Comparison of ENCODE assay signal across 27 cellular contexts in genomic region chr15:64523240-64523639, GRCh38.
"Had no signal": no experiment of that assay in that cellular context is flagged by ENCODE, and none has a peak within 500 bp of the region (broad histone marks: within the 10 kb centered on the region; RNA-seq: fewer than 3 reads in every experiment).

No MANE protein-coding gene starts in this region.

- H3K36me3 Mint-ChIP-seq: naive B cell; natural killer cell treated with Interleukin-12 subunit alpha and Interleukin-12 subunit beta and Interleukin-15 and Interleukin-18, amount 100 ng/mL, for 72 hours had no signal

- H3K36me3 ChIP-seq: colonic mucosa, esophagus muscularis mucosa, gastroesophageal sphincter, heart left ventricle, neural progenitor cell, tibial artery, upper lobe of left lung had no signal

- H3K9me3 ChIP-seq: colonic mucosa, esophagus muscularis mucosa, gastroesophageal sphincter, heart left ventricle, mucosa of descending colon, right lobe of liver, testis, tibial artery, upper lobe of left lung had no signal

- H3K27me3 Mint-ChIP-seq: dendritic cell treated with granulocyte-macrophage colony-stimulating factor and Interleukin-4, amounts not matched to agents 40 ng/mL and 50 ng/mL, for 4 days; memory B cell; naive B cell; natural killer cell treated with Interleukin-12 subunit alpha and Interleukin-12 subunit beta and Interleukin-15 and Interleukin-18, amount 100 ng/mL, for 72 hours; progenitor cell of endocrine pancreas; stimulated activated naive CD8-positive, alpha-beta T cell treated with anti-CD3 and anti-CD28 coated beads, Interleukin-15, amount 100 ng/mL, for 72 hours had no signal

- H3K27me3 ChIP-seq: colonic mucosa, esophagus muscularis mucosa, foreskin keratinocyte, gastroesophageal sphincter, heart left ventricle, hepatocyte, neural progenitor cell, right lobe of liver, testis, tibial artery, upper lobe of left lung had no signal

- ATAC-seq: foreskin keratinocyte; gastroesophageal sphincter; heart left ventricle; left colon; mucosa of descending colon; natural killer cell treated with Interleukin-12 subunit alpha and Interleukin-12 subunit beta and Interleukin-15 and Interleukin-18, amount 100 ng/mL, for 72 hours; right lobe of liver; stimulated activated naive CD8-positive, alpha-beta T cell treated with anti-CD3 and anti-CD28 coated beads, Interleukin-15, amount 100 ng/mL, for 72 hours had no signal

- H3K27ac Mint-ChIP-seq: dendritic cell treated with granulocyte-macrophage colony-stimulating factor and Interleukin-4, amounts not matched to agents 40 ng/mL and 50 ng/mL, for 4 days; neural progenitor cell had no signal

- DNase-seq: colonic mucosa; effector memory CD4-positive, alpha-beta T cell; foreskin keratinocyte; heart left ventricle; left colon; mucosa of descending colon; naive B cell; right lobe of liver; small intestine; stimulated activated CD4-positive, alpha-beta T cell treated with anti-CD3 and anti-CD28 coated beads, Interleukin-15, amount 100 ng/mL, for 24 hours; stimulated activated CD4-positive, alpha-beta T cell treated with anti-CD3 and anti-CD28 coated beads, Interleukin-2, amount 100 ng/mL, for 48 hours; stimulated activated CD8-positive, alpha-beta memory T cell treated with anti-CD3 and anti-CD28 coated beads, Interleukin-4, amount 100 ng/mL, for 48 hours; stimulated activated naive CD4-positive, alpha-beta T cell; stimulated activated naive CD8-positive, alpha-beta T cell treated with anti-CD3 and anti-CD28 coated beads, Interleukin-15, amount 100 ng/mL, for 72 hours; testis; tibial artery; upper lobe of left lung had no signal

- H3K9me3 Mint-ChIP-seq: dendritic cell treated with granulocyte-macrophage colony-stimulating factor and Interleukin-4, amounts not matched to agents 40 ng/mL and 50 ng/mL, for 4 days; memory B cell; naive B cell; natural killer cell treated with Interleukin-12 subunit alpha and Interleukin-12 subunit beta and Interleukin-15 and Interleukin-18, amount 100 ng/mL, for 72 hours; neural progenitor cell; stimulated activated naive CD8-positive, alpha-beta T cell treated with anti-CD3 and anti-CD28 coated beads, Interleukin-15, amount 100 ng/mL, for 72 hours had no signal

- H3K4me3 ChIP-seq: colonic mucosa, esophagus muscularis mucosa, gastroesophageal sphincter, heart left ventricle, hepatocyte, lung, mucosa of descending colon, neural progenitor cell, right lobe of liver, testis, tibial artery, upper lobe of left lung had no signal

- H3K4me1 ChIP-seq: parathyroid adenoma had no signal

- H3K27ac ChIP-seq: colonic mucosa, foreskin keratinocyte, gastroesophageal sphincter, hepatocyte, neural progenitor cell, parathyroid adenoma, right lobe of liver, tibial artery, upper lobe of left lung had no signal

- H3K4me3 Mint-ChIP-seq: dendritic cell treated with granulocyte-macrophage colony-stimulating factor and Interleukin-4, amounts not matched to agents 40 ng/mL and 50 ng/mL, for 4 days; memory B cell; naive B cell; natural killer cell treated with Interleukin-12 subunit alpha and Interleukin-12 subunit beta and Interleukin-15 and Interleukin-18, amount 100 ng/mL, for 72 hours; neural progenitor cell; stimulated activated naive CD8-positive, alpha-beta T cell treated with anti-CD3 and anti-CD28 coated beads, Interleukin-15, amount 100 ng/mL, for 72 hours had no signal
